ENCODE assay signal across 8 cellular contexts in the genomic region with DNA sequence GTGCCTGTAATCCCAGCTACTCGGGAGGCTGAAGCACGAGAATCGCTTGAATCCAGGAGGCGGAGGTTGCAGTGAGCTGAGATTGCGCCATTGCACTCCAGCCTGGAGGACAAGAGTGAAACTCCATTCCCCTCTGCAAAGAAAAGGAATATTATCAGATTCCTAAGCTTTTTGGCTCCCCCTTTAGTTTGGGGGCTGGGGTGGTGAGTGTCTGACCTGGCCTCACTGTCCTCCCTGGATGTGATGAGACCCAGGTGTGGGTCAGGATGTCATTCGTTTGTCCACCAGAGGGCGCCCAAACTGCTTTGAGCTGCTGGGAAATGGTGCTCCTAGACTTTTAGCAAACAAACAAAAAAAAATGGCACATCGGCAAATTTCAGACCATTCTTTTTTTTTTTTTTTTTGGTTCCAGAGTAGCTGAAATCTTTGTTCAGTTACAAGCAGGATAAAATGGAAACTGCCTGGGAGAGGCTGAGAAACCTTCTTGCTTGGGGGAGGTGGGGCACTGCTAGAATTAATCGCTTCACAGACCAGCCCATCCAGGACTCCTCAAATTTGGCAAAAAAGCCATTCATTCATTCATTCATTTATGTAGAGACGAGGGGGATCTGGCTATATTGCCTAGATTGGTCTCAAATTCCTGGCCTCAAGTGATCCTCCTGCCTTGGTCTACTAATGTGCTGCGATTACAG. TPM values are rescaled to one million over a fixed set of nuclear protein-coding genes. Genes with fewer than 3 reads are reported as not detected.
DNase-seq lines count a peak whose midpoint lies in the region; ATAC-seq, FAIRE-seq and TF ChIP-seq lines count a peak whose summit lies in the region.

No MANE protein-coding gene starts in this region.

- DNase-seq in CD4-positive, alpha-beta T cell, result peak; percentile 65 to 79 (median 72)
- peak; percentile 53 for DNase-seq in RCC 7860 (ENCODE audit: low spot score)
- DNase-seq in activated T-cell treated with anti-CD3 and anti-CD28 coated beads, Interleukin-2, amount 50 U/mL, for 72 hours, result peak; percentile 79 to 81
- peak; percentile 69 for DNase-seq in fibroblast of peridontal ligament (ENCODE audit: extremely low read depth)
- peak; percentile 65 for DNase-seq in neuronal stem cell (ENCODE audit: low spot score)
- DNase-seq in superior temporal gyrus (ENCODE audit: extremely low spot score), result peak; percentile 88

- no peaks in the 10 kb centered on the region for H3K79me1 ChIP-seq in neuronal stem cell (ENCODE audit: low read depth, low read length)

- no peak overlapping the region for H2AFZ ChIP-seq in neuronal stem cell (ENCODE audit: low read length)

- no peaks in the 10 kb centered on the region for H3K4me1 Mint-ChIP-seq in CD4-positive, alpha-beta T cell (ENCODE audit: low read depth)
- no peaks in the 10 kb centered on the region for H3K4me1 Mint-ChIP-seq in activated T-cell treated with anti-CD3 and anti-CD28 coated beads, Interleukin-2, amount 50 U/mL, for 72 hours (ENCODE audit: low read depth)

- H3K27ac ChIP-seq in CD4-positive, alpha-beta T cell (ENCODE audit: low read depth, low read length), result no peak overlapping the region
- no peak overlapping the region for H3K27ac ChIP-seq in neuronal stem cell (replicated peaks; ENCODE audit: low read length)

- no peak overlapping the region for H3K18ac ChIP-seq in neuronal stem cell (ENCODE audit: low read length)

- H3K27ac Mint-ChIP-seq in CD4-positive, alpha-beta T cell, result no peak overlapping the region
- no peak overlapping the region for H3K27ac Mint-ChIP-seq in activated T-cell treated with anti-CD3 and anti-CD28 coated beads, Interleukin-2, amount 50 U/mL, for 72 hours

- no peaks in the 10 kb centered on the region for H3K27me3 Mint-ChIP-seq in CD4-positive, alpha-beta T cell
- H3K27me3 Mint-ChIP-seq in activated T-cell treated with anti-CD3 and anti-CD28 coated beads, Interleukin-2, amount 50 U/mL, for 72 hours (ENCODE audit: low read depth), result no peaks in the 10 kb centered on the region

- peak; percentile 82 for TF ChIP-seq CTCF in CD4-positive, alpha-beta T cell (IDR thresholded peaks at IDR 0.05)

- no peak overlapping the region for H3K4me3 Mint-ChIP-seq in CD4-positive, alpha-beta T cell
- H3K4me3 Mint-ChIP-seq in activated T-cell treated with anti-CD3 and anti-CD28 coated beads, Interleukin-2, amount 50 U/mL, for 72 hours, result no peak overlapping the region

- peak; percentile 64 for ATAC-seq in CD4-positive, alpha-beta T cell (ENCODE audit: poor library complexity)
- ATAC-seq in HG02642 (IDR thresholded peaks at IDR 0.05; ENCODE audit: poor library complexity, unreplicated experiment) (peak; percentile 50), GM18861 (IDR thresholded peaks at IDR 0.05; ENCODE audit: unreplicated experiment) (no peak)
- ATAC-seq in activated T-cell treated with anti-CD3 and anti-CD28 coated beads, Interleukin-2, amount 50 U/mL, for 72 hours (replicated peaks in 1 of 2), result peak; percentile 80 to 83

- H3K27me3 ChIP-seq in CD4-positive, alpha-beta T cell (ENCODE audit: control insufficient read depth, insufficient read depth, low read length), result no peaks in the 10 kb centered on the region
- no peaks in the 10 kb centered on the region for H3K27me3 ChIP-seq in neuronal stem cell (ENCODE audit: control insufficient read depth in 3 of 3, insufficient read depth in 3 of 3, low read depth in 1 of 3, low read length in 3 of 3)

- no peaks in the 10 kb centered on the region for H3K9me3 ChIP-seq in CD4-positive, alpha-beta T cell (ENCODE audit: control insufficient read depth, low read length)
- peaks cover 0 to 2% of the 10 kb centered on the region in 2 donors for H3K9me3 ChIP-seq in neuronal stem cell (replicated peaks in 1 of 2; ENCODE audit: control insufficient read depth in 2 of 2, insufficient read depth in 1 of 2, low read depth in 1 of 2, low read length in 2 of 2)

- H3K14ac ChIP-seq in neuronal stem cell (ENCODE audit: low read length), result no peak overlapping the region

- no peak overlapping the region for H3K9ac ChIP-seq in neuronal stem cell (ENCODE audit: low read depth, low read length, poor library complexity)

- H4K91ac ChIP-seq in neuronal stem cell (ENCODE audit: low read depth, low read length, poor library complexity), result no peak overlapping the region

- H2AK5ac ChIP-seq in neuronal stem cell (ENCODE audit: low read depth, low read length), result no peak overlapping the region

- H2BK15ac ChIP-seq in neuronal stem cell (ENCODE audit: low read length), result no peak overlapping the region

- POLR2A ChIA-PET in CD4-positive, alpha-beta T cell (lab: Charles Lee), result interaction anchor here (0.7 to 1.2 kb wide), 3 partner anchors 37 to 285 kb away, joined by 3 to 10 read pairs (median 5); a partner anchor contains a TSS

- H3K36me3 ChIP-seq in neuronal stem cell (replicated peaks in 1 of 2; ENCODE audit: control insufficient read depth in 2 of 2, insufficient read depth in 2 of 2, low read length in 2 of 2), result peaks cover 58 to 93% of the 10 kb centered on the region in 2 donors

- H4K8ac ChIP-seq in neuronal stem cell (ENCODE audit: low read depth, low read length), result no peak overlapping the region

- H2BK120ac ChIP-seq in neuronal stem cell (ENCODE audit: low read depth, low read length), result no peak overlapping the region

- CTCF ChIA-PET in CD4-positive, alpha-beta T cell (lab: Charles Lee), result interaction anchor here (0.6 to 2.9 kb wide), 22 partner anchors 9 to 93 kb away, joined by 3 to 38 read pairs (median 5); a partner anchor contains a TSS

- H3K9me3 Mint-ChIP-seq in CD4-positive, alpha-beta T cell, result no peaks in the 10 kb centered on the region
- H3K9me3 Mint-ChIP-seq in activated T-cell treated with anti-CD3 and anti-CD28 coated beads, Interleukin-2, amount 50 U/mL, for 72 hours, result no peaks in the 10 kb centered on the region

- WGBS in neuronal stem cell (ENCODE audit: extremely low coverage in 2 of 2, insufficient read length in 2 of 2, insufficient replicate concordance in 1 of 2), 2 donors, result no CpG with 5 or more reads among the region's 11 CpGs

- H3K4me2 ChIP-seq in neuronal stem cell (ENCODE audit: insufficient read depth, low read length, poor library complexity, severe bottlenecking), result no peak overlapping the region

- H3K4ac ChIP-seq in neuronal stem cell (ENCODE audit: low read length), result no peak overlapping the region

- no peak overlapping the region for H3K23ac ChIP-seq in neuronal stem cell (ENCODE audit: low read depth, low read length, poor library complexity)

- H3K4me1 ChIP-seq in neuronal stem cell (ENCODE audit: control insufficient read depth in 2 of 2, insufficient read depth in 1 of 2, low read depth in 1 of 2, low read length in 2 of 2), result no peaks in the 10 kb centered on the region

- intact Hi-C loops in CD4-positive, alpha-beta T cell (cut with DNase I, micrococcal nuclease), result loop anchor here (1.0 to 5.0 kb wide), 3 partner anchors 34 to 90 kb away; a partner anchor contains a TSS

- peaks cover 34% of the 10 kb centered on the region for H3K36me3 Mint-ChIP-seq in CD4-positive, alpha-beta T cell (ENCODE audit: low read depth)
- peaks cover 6 to 16% of the 10 kb centered on the region in 2 donors for H3K36me3 Mint-ChIP-seq in activated T-cell treated with anti-CD3 and anti-CD28 coated beads, Interleukin-2, amount 50 U/mL, for 72 hours (ENCODE audit: insufficient read depth in 2 of 2)

- no peak overlapping the region for H2BK5ac ChIP-seq in neuronal stem cell (ENCODE audit: low read length)

- H2BK12ac ChIP-seq in neuronal stem cell (ENCODE audit: low read length), result no peak overlapping the region

- no peak for FAIRE-seq in RCC 7860 (lab: Jason Lieb, UNC)

- no peak overlapping the region for H3K4me3 ChIP-seq in neuronal stem cell (ENCODE audit: low read length in 2 of 2)

RNA-seq across cellular contexts. Expression of a gene that starts 29.4 kb away (rescaled TPM):
- 1 to 10 TPM in 1 of 2 experiments, under 1 TPM in 1; 0.59 to 1.5 TPM for total RNA-seq in CD4-positive, alpha-beta T cell
- total RNA-seq in activated T-cell treated with anti-CD3 and anti-CD28 coated beads, Interleukin-2, amount 50 U/mL, for 72 hours, result 10 to 100 TPM; 43.6 to 46.8 TPM
- 21.3 TPM for polyA plus RNA-seq in neuronal stem cell (2013, experiment 1 of 2)
- polyA plus RNA-seq in neuronal stem cell (2013, experiment 2 of 2), result 22.7 TPM

RNA-seq across cellular contexts. Expression of a gene that starts 36.9 kb away (rescaled TPM):
- 10 to 100 TPM; 32.5 to 34.0 TPM for total RNA-seq in CD4-positive, alpha-beta T cell
- 10 to 100 TPM; 23.3 to 31.0 TPM for total RNA-seq in activated T-cell treated with anti-CD3 and anti-CD28 coated beads, Interleukin-2, amount 50 U/mL, for 72 hours
- 54.8 TPM for polyA plus RNA-seq in neuronal stem cell (2013, experiment 1 of 2)
- polyA plus RNA-seq in neuronal stem cell (2013, experiment 2 of 2), result 55.5 TPM

Comparison
In these comparisons a context has a peak if more than half of its experiments do, and no peak if none do; other contexts are left out.
1. RNA of a gene that starts 29.4 kb away (total RNA-seq): 43.6 to 46.8 TPM in activated T-cell treated with anti-CD3 and anti-CD28 coated beads, Interleukin-2, amount 50 U/mL, for 72 hours; 0.59 to 1.5 TPM in CD4-positive, alpha-beta T cell; every median in the first group is over 10 times any median in the second.
2. Peak in every context shown above with its lines, with median percentiles within 50 percentile points of each other: DNase-seq.